ENCODE assay signal across 20 cellular contexts in the genomic region with DNA sequence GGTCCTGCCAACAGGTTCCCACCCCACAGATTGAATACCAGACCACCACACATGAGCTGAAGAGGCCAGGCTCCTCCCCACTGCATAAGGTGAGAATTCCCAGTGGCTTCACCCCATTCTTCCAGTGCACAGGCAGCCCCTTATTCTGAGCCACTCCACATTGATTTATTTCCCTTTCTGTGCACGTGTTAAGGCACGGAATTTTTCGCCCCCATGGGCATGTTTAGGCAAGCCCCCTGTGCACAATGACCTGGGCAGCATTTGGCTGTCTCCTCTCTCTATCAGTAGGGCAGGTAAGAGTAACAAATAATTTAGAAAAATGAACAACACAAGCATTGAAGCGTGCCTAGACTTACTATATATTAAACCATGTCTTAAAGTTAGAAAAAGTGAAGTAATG. TPM values are rescaled to one million over a fixed set of nuclear protein-coding genes. Genes with fewer than 3 reads are reported as not detected.
DNase-seq lines count a peak whose midpoint lies in the region; ATAC-seq, FAIRE-seq and TF ChIP-seq lines count a peak whose summit lies in the region.
"Had no signal": no experiment of that assay in that cellular context is flagged by ENCODE, and none has a peak within 500 bp of the region (broad histone marks: within the 10 kb centered on the region; RNA-seq: fewer than 3 reads in every experiment).

No MANE protein-coding gene starts in this region.

- H3K9me3 ChIP-seq in GM12878 (replicated peaks; ENCODE audit: control insufficient read depth, insufficient read depth, low read length) = no peaks in the 10 kb centered on the region
- no peaks in the 10 kb centered on the region for H3K9me3 ChIP-seq in HepG2 (ENCODE audit: low read length)
- H3K9me3 ChIP-seq: tibial artery had no signal

- no peak overlapping the region for H2AFZ ChIP-seq in GM12878 (ENCODE audit: control insufficient read depth, low read depth, low read length)
- H2AFZ ChIP-seq in HepG2 (ENCODE audit: low read length) = no peak overlapping the region

- H3K27me3 Mint-ChIP-seq in stimulated activated naive CD8-positive, alpha-beta T cell treated with anti-CD3 and anti-CD28 coated beads, Interleukin-15, Interleukin-2, amounts not matched to agents 100 ng/mL and 50 ng/mL, for 24 hours = no peaks in the 10 kb centered on the region
- H3K27me3 Mint-ChIP-seq in stimulated activated naive CD8-positive, alpha-beta T cell treated with anti-CD3 and anti-CD28 coated beads, Interleukin-15, amount 100 ng/mL, for 72 hours = no peaks in the 10 kb centered on the region
- H3K27me3 Mint-ChIP-seq: activated CD4-positive, alpha-beta T cell treated with anti-CD3 and anti-CD28 coated beads, Interleukin-2, amount 10 ng/mL, durations not matched to agents 24 days and 14 days; activated naive CD4-positive, alpha-beta T cell treated with anti-CD3 and anti-CD28 coated beads, Interleukin-2, amount 50 U/mL, for 24 hours; brain; CD4-positive, CD25-positive, alpha-beta regulatory T cell; T-cell had no signal

- no peaks in the 10 kb centered on the region for H3K27me3 ChIP-seq in GM12878 (replicated peaks in 1 of 2; ENCODE audit: control insufficient read depth in 2 of 2, insufficient read depth in 2 of 2, low read length in 1 of 2)
- H3K27me3 ChIP-seq in HepG2 (ENCODE audit: control insufficient read depth in 1 of 2, insufficient read depth in 2 of 2, low read length in 2 of 2) = no peaks in the 10 kb centered on the region
- H3K27me3 ChIP-seq: tibial artery had no signal

- 90% methylated on average over 4 of the region's 4 CpGs for WGBS in GM12878 (ENCODE audit: insufficient coverage, insufficient replicate concordance, low lambda C conversion rate, missing lambda C conversion rate)
- WGBS in HepG2 (ENCODE audit: low lambda C conversion rate) = 98% methylated on average over 4 of the region's 4 CpGs

- in situ Hi-C loops in GM12878 (cut with MboI) (no loop called here), HepG2 (cut with HindIII; ENCODE audit: extremely low pct_ligation_motif_present, low pct_unique_long_range_greater_than_20kb) (no loop called here)

- no peak for FAIRE-seq in GM12878 (lab: Jason Lieb, UNC)
- FAIRE-seq in HepG2 (lab: Jason Lieb, UNC) = no peak
- FAIRE-seq: endometrium, G401.6 had no signal

- peaks cover 34% of the 10 kb centered on the region for H3K4me1 Mint-ChIP-seq in stimulated activated naive CD8-positive, alpha-beta T cell treated with anti-CD3 and anti-CD28 coated beads, Interleukin-15, Interleukin-2, amounts not matched to agents 100 ng/mL and 50 ng/mL, for 24 hours (ENCODE audit: low read depth)
- H3K4me1 Mint-ChIP-seq in stimulated activated naive CD8-positive, alpha-beta T cell treated with anti-CD3 and anti-CD28 coated beads, Interleukin-15, amount 100 ng/mL, for 72 hours = peaks cover 28% of the 10 kb centered on the region

- H3K9ac ChIP-seq in GM12878 (ENCODE audit: control insufficient read depth, insufficient read depth, low read length) (no peak overlapping the region; the same call in 1 of the 2 replicates), HepG2 (ENCODE audit: insufficient read depth, low read depth, low read length) (no peak overlapping the region)

- peak overlapping the region; percentile 56 for H3K27ac Mint-ChIP-seq in stimulated activated naive CD8-positive, alpha-beta T cell treated with anti-CD3 and anti-CD28 coated beads, Interleukin-15, Interleukin-2, amounts not matched to agents 100 ng/mL and 50 ng/mL, for 24 hours
- H3K27ac Mint-ChIP-seq in stimulated activated naive CD8-positive, alpha-beta T cell treated with anti-CD3 and anti-CD28 coated beads, Interleukin-15, amount 100 ng/mL, for 72 hours = peak overlapping the region in 1 of 2 donors; percentile 79
- H3K27ac Mint-ChIP-seq: activated CD4-positive, alpha-beta T cell treated with anti-CD3 and anti-CD28 coated beads, Interleukin-2, amount 10 ng/mL, durations not matched to agents 24 days and 14 days; CD4-positive, CD25-positive, alpha-beta regulatory T cell had no signal

- no peak for ATAC-seq in stimulated activated naive CD8-positive, alpha-beta T cell treated with anti-CD3 and anti-CD28 coated beads, Interleukin-15, amount 100 ng/mL, for 72 hours
- ATAC-seq in GM12878 = no peak; the same call in 2 of the 3 replicates
- ATAC-seq in HepG2 = no peak
- ATAC-seq: T-cell had no signal

- SMC1A ChIA-PET in GM12878 (lab: Charles Lee; ENCODE audit: uncharacterized antibody, unreplicated experiment) = interaction anchor here (1.0 to 3.0 kb wide), 3 partner anchors 9 to 31 kb away, joined by 3 to 14 read pairs (median 5); a partner anchor contains a TSS

- CTCF ChIA-PET in GM12878 (lab: Yijun Ruan, JAX) = interaction anchor here (1.2 kb wide), 1 partner anchor 10 kb away, joined by 4 read pairs; no protein-coding TSS in a partner anchor
- CTCF ChIA-PET in HepG2 (lab: Yijun Ruan, JAX; ENCODE audit: low intra/inter-chr PET ratio, low total read pairs) = no interaction called here

- BruUV-seq in GM12878 (replicated peaks; lab: Mats Ljungman, UMichigan) = no TSS peak
- BruUV-seq in HepG2 (replicated peaks; lab: Mats Ljungman, UMichigan) = no TSS peak

- H3K9me3 Mint-ChIP-seq in stimulated activated naive CD8-positive, alpha-beta T cell treated with anti-CD3 and anti-CD28 coated beads, Interleukin-15, Interleukin-2, amounts not matched to agents 100 ng/mL and 50 ng/mL, for 24 hours = no peaks in the 10 kb centered on the region
- H3K9me3 Mint-ChIP-seq in stimulated activated naive CD8-positive, alpha-beta T cell treated with anti-CD3 and anti-CD28 coated beads, Interleukin-15, amount 100 ng/mL, for 72 hours = no peaks in the 10 kb centered on the region
- H3K9me3 Mint-ChIP-seq: activated CD4-positive, alpha-beta T cell treated with anti-CD3 and anti-CD28 coated beads, Interleukin-2, amount 10 ng/mL, durations not matched to agents 24 days and 14 days; activated naive CD4-positive, alpha-beta T cell treated with anti-CD3 and anti-CD28 coated beads, Interleukin-2, amount 50 U/mL, for 24 hours; CD4-positive, CD25-positive, alpha-beta regulatory T cell; T-cell had no signal

- peaks cover 22% of the 10 kb centered on the region; the same call in 1 of the 2 replicates for H3K4me1 ChIP-seq in GM12878 (ENCODE audit: control insufficient read depth, insufficient read depth, low read length)
- H3K4me1 ChIP-seq in HepG2 (ENCODE audit: insufficient read depth, low read length) = no peaks in the 10 kb centered on the region

- H3K27ac ChIP-seq in GM12878 (ENCODE audit: control insufficient read depth, insufficient read depth) (peak overlapping the region; percentile 72), HepG2 (ENCODE audit: extremely low read length, insufficient read depth, low read length) (no peak overlapping the region)
- H3K27ac ChIP-seq: tibial artery had no signal

- intact Hi-C loops in GM12878 (cut with micrococcal nuclease; ENCODE audit: unreplicated experiment) (no loop called here), HepG2 (cut with micrococcal nuclease; ENCODE audit: unreplicated experiment) (no loop called here)

- TF ChIP-seq POLR2A in GM12878 (IDR thresholded peaks at IDR 0.05; ENCODE audit: low read depth, low read length) (no peak), HepG2 (IDR thresholded peaks at IDR 0.05; ENCODE audit: insufficient read depth in 1 of 2, low read depth in 2 of 2, low read length in 2 of 2) (no peak)

- TF ChIP-seq CTCF in GM12878 (IDR thresholded peaks at IDR 0.05 in 2 of 3, conservative IDR thresholded peaks at IDR 0.05 in 1 of 3; ENCODE audit: control insufficient read depth in 2 of 3, extremely low read depth in 1 of 3, insufficient read depth in 1 of 3, low read depth in 3 of 3, low read length in 3 of 3) (no peak), HepG2 (CRISPR knock-in tag; IDR thresholded peaks at IDR 0.05) (no peak)

- TF ChIP-seq EP300 in GM12878 (IDR thresholded peaks at IDR 0.05; ENCODE audit: borderline replicate concordance in 1 of 2, control insufficient read depth in 1 of 2, low read depth in 2 of 2, low read length in 2 of 2) = no peak
- no peak for TF ChIP-seq EP300 in HepG2 (IDR thresholded peaks at IDR 0.05; ENCODE audit: low read depth in 2 of 2, low read length in 2 of 2)
- TF ChIP-seq EP300 in HepG2 (CRISPR knock-in tag; IDR thresholded peaks at IDR 0.05; ENCODE audit: borderline replicate concordance) = no peak

- no peaks in the 10 kb centered on the region; the same call in 1 of the 2 replicates for H3K79me2 ChIP-seq in GM12878 (ENCODE audit: control insufficient read depth, insufficient read depth, low read length)
- H3K79me2 ChIP-seq in HepG2 (ENCODE audit: insufficient read depth, low read length) = no peaks in the 10 kb centered on the region

- TF ChIP-seq RAD21 in GM12878 (IDR thresholded peaks at IDR 0.05; ENCODE audit: insufficient read depth, low read depth, low read length) = no peak
- TF ChIP-seq RAD21 in HepG2 (CRISPR knock-in tag; IDR thresholded peaks at IDR 0.05) = no peak

- no peak overlapping the region for H3K4me3 Mint-ChIP-seq in stimulated activated naive CD8-positive, alpha-beta T cell treated with anti-CD3 and anti-CD28 coated beads, Interleukin-15, Interleukin-2, amounts not matched to agents 100 ng/mL and 50 ng/mL, for 24 hours
- H3K4me3 Mint-ChIP-seq in stimulated activated naive CD8-positive, alpha-beta T cell treated with anti-CD3 and anti-CD28 coated beads, Interleukin-15, amount 100 ng/mL, for 72 hours = no peak overlapping the region
- H3K4me3 Mint-ChIP-seq: activated CD4-positive, alpha-beta T cell treated with anti-CD3 and anti-CD28 coated beads, Interleukin-2, amount 10 ng/mL, durations not matched to agents 24 days and 14 days; activated naive CD4-positive, alpha-beta T cell treated with anti-CD3 and anti-CD28 coated beads, Interleukin-2, amount 50 U/mL, for 24 hours; brain; CD4-positive, CD25-positive, alpha-beta regulatory T cell; T-cell had no signal

- H3K4me3 ChIP-seq in GM12878 (no peak overlapping the region), HepG2 (replicated peaks in 1 of 3; ENCODE audit: insufficient read depth in 1 of 3, low read depth in 2 of 3, low read length in 3 of 3) (no peak overlapping the region)
- H3K4me3 ChIP-seq: tibial artery had no signal

- no peak for DNase-seq in stimulated activated naive CD8-positive, alpha-beta T cell treated with anti-CD3 and anti-CD28 coated beads, Interleukin-15, amount 100 ng/mL, for 72 hours
- no peak for DNase-seq in GM12878 (ENCODE audit: low read depth, low spot score)
- DNase-seq in NOMO-1 treated with dmso at 0.1 percent for 144 hours (lab: John Stamatoyannopoulos, UW; ENCODE audit: unreplicated experiment) = no peak
- DNase-seq in stimulated activated CD4-positive, alpha-beta T cell treated with anti-CD3 and anti-CD28 coated beads, Interleukin-2, amount 100 ng/mL, for 24 hours = no peak
- no peak for DNase-seq in HepG2 (ENCODE audit: low spot score)
- DNase-seq: activated CD4-positive, alpha-beta T cell treated with anti-CD3 and anti-CD28 coated beads, Interleukin-2, amount 10 ng/mL, durations not matched to agents 24 days and 14 days; cortex of kidney; DMS 273 treated with DMSO at 0.1 percent for 48 hours; GOT3; NCI-H2171 treated with DMSO at 0.1 percent for 48 hours; NCI-H69; SIG-M5; T-cell; tibial artery had no signal

- H4K20me1 ChIP-seq in GM12878 (ENCODE audit: control insufficient read depth, insufficient read depth) (no peaks in the 10 kb centered on the region), HepG2 (ENCODE audit: insufficient read depth, low read length) (no peaks in the 10 kb centered on the region)

- H3K36me3 Mint-ChIP-seq in stimulated activated naive CD8-positive, alpha-beta T cell treated with anti-CD3 and anti-CD28 coated beads, Interleukin-15, Interleukin-2, amounts not matched to agents 100 ng/mL and 50 ng/mL, for 24 hours (ENCODE audit: low read depth) = peaks cover 60% of the 10 kb centered on the region

- peak overlapping the region; percentile 59; the same call in 1 of the 2 replicates for H3K4me2 ChIP-seq in GM12878 (ENCODE audit: control insufficient read depth, insufficient read depth)
- H3K4me2 ChIP-seq in HepG2 (ENCODE audit: low read depth, low read length) = no peak overlapping the region

- RAD21 ChIA-PET in GM12878 (lab: Charles Lee; ENCODE audit: unreplicated experiment) = no interaction called here

- H3K36me3 ChIP-seq in GM12878 (ENCODE audit: control insufficient read depth in 2 of 2, insufficient read depth in 2 of 2, low read length in 1 of 2) (peaks cover 0 to 5% of the 10 kb centered on the region in 2 experiments; a peak in 1 of 4 replicates), HepG2 (replicated peaks in 1 of 2; ENCODE audit: control insufficient read depth in 1 of 2, insufficient read depth in 2 of 2, low read length in 2 of 2) (peaks cover 7 to 34% of the 10 kb centered on the region in 2 experiments)

- POLR2A ChIA-PET in GM12878 (lab: Charles Lee) = no interaction called here
- POLR2A ChIA-PET in HepG2 (lab: Yijun Ruan, JAX) = no interaction called here

RNA-seq across cellular contexts. Expression of a gene that starts 15.2 kb away (rescaled TPM):
- 1.0 and 1.5 TPM in 2 replicates for total RNA-seq in GM12878 (2013; cell fraction: nucleolus; rRNA removed)
- total RNA-seq in GM12878 (2014; rRNA removed) (13.5 and 16.5 TPM in 2 replicates), GM12878 (2014; rRNA removed; fragmentation: Illumina TruSeq; extraction: Trizol) (25.8 TPM in 2 replicates), GM12878 (2021) (14.1 and 16.0 TPM in 2 replicates), HepG2 (2016; rRNA removed; fragmentation: Illumina TruSeq; extraction: Trizol) (10.7 and 15.5 TPM in 2 replicates)
- polyA plus RNA-seq in GM12878 (2011; ENCODE audit: low read depth) = 5.6 TPM
- polyA plus RNA-seq in GM12878 (2011; rRNA removed) (11.0 and 17.6 TPM in 2 replicates), GM12878 (2014; fragmentation: Illumina TruSeq; extraction: Trizol) (23.9 and 24.1 TPM in 2 replicates), GM12878 (2014; fragmentation: Nextera tagmentation; extraction: Ambion mirVana) (10 to 100 TPM; 37.8 to 50.8 TPM), GM12878 (2014; rRNA removed) (14.4 and 14.5 TPM in 2 replicates), GM12878 (2016; fragmentation: Nextera tagmentation; extraction: Ambion mirVana) (10 to 100 TPM; 60.2 to 67.6 TPM), HepG2 (2011; rRNA removed) (1.1 and 1.7 TPM in 2 replicates)
- 4.2 and 5.0 TPM in 2 replicates for polyA plus RNA-seq in GM12878 (2011; cell fraction: cytosol; rRNA removed)
- 2.5 and 2.9 TPM in 2 replicates for polyA plus RNA-seq in GM12878 (2011; cell fraction: nucleus; rRNA removed)
- polyA plus RNA-seq in GM12878 (2012) = 6.6 and 8.4 TPM in 2 replicates
- 1.6 TPM in 2 replicates for polyA minus RNA-seq in GM12878 (2011; rRNA and poly(A)+ RNA removed)
- polyA minus RNA-seq in GM12878 (2011; cell fraction: cytosol; rRNA and poly(A)+ RNA removed) = 1.9 and 4.0 TPM in 2 replicates
- 1.2 and 1.4 TPM in 2 replicates for polyA minus RNA-seq in GM12878 (2011; cell fraction: nucleus; rRNA and poly(A)+ RNA removed)
- 2.9 and 3.9 TPM in 2 replicates for total RNA-seq in HepG2 (2016; cell fraction: cytosol; rRNA removed; fragmentation: Illumina TruSeq; extraction: Trizol; ENCODE audit: low read depth)
- 11.3 and 16.1 TPM in 2 replicates for total RNA-seq in HepG2 (2016; cell fraction: insoluble cytoplasmic fraction; rRNA removed; fragmentation: Illumina TruSeq; extraction: Trizol)
- total RNA-seq in HepG2 (2016; cell fraction: membrane; rRNA removed; fragmentation: Illumina TruSeq; extraction: Trizol) = 5.9 and 6.0 TPM in 2 replicates
- total RNA-seq in HepG2 (2016; cell fraction: nucleus; rRNA removed; fragmentation: Illumina TruSeq; extraction: Trizol) = 3.0 and 4.8 TPM in 2 replicates
- polyA plus RNA-seq in HepG2 (2011; cell fraction: cytosol; rRNA removed) = 0.86 and 1.00 TPM in 2 replicates
- polyA plus RNA-seq in HepG2 (2011; cell fraction: nucleus; rRNA removed) = 0.16 and 0.29 TPM in 2 replicates
- polyA plus RNA-seq in HepG2 (2012) = 2.6 and 3.1 TPM in 2 replicates
- 2.3 and 2.8 TPM in 2 replicates for polyA plus RNA-seq in HepG2 (2016; cell fraction: cytosol; fragmentation: Illumina TruSeq; extraction: Trizol; ENCODE audit: low read depth)
- 18.6 and 20.3 TPM in 2 replicates for polyA plus RNA-seq in HepG2 (2016; cell fraction: insoluble cytoplasmic fraction; fragmentation: Illumina TruSeq; extraction: Trizol; ENCODE audit: low read depth)
- 5.1 and 5.8 TPM in 2 replicates for polyA plus RNA-seq in HepG2 (2016; cell fraction: membrane; fragmentation: Illumina TruSeq; extraction: Trizol; ENCODE audit: low read depth)
- 8.8 and 10.1 TPM in 2 replicates for polyA plus RNA-seq in HepG2 (2016; cell fraction: nucleus; fragmentation: Illumina TruSeq; extraction: Trizol; ENCODE audit: insufficient read depth, low read depth)
- polyA minus RNA-seq in HepG2 (2011; rRNA and poly(A)+ RNA removed; ENCODE audit: low replicate concordance) = 0.32 and 7.6 TPM in 2 replicates
- 1.1 and 1.8 TPM in 2 replicates for polyA minus RNA-seq in HepG2 (2011; cell fraction: cytosol; rRNA and poly(A)+ RNA removed)
- 0.39 TPM in 1 of 2 replicates, not detected in the other for polyA minus RNA-seq in HepG2 (2011; cell fraction: nucleus; rRNA and poly(A)+ RNA removed)

RNA-seq across cellular contexts. Expression of a gene that starts 34.4 kb away (rescaled TPM):
- total RNA-seq in GM12878 (2013; cell fraction: nucleolus; rRNA removed) = 64.9 and 68.6 TPM in 2 replicates
- total RNA-seq in GM12878 (2014; rRNA removed) (21.9 and 24.8 TPM in 2 replicates), GM12878 (2014; rRNA removed; fragmentation: Illumina TruSeq; extraction: Trizol) (22.3 and 23.3 TPM in 2 replicates), GM12878 (2021) (16.4 and 19.1 TPM in 2 replicates), HepG2 (2016; rRNA removed; fragmentation: Illumina TruSeq; extraction: Trizol) (40.1 and 48.2 TPM in 2 replicates)
- 10.3 TPM for polyA plus RNA-seq in GM12878 (2011; ENCODE audit: low read depth)
- polyA plus RNA-seq in GM12878 (2011; rRNA removed) (30.9 and 39.6 TPM in 2 replicates), GM12878 (2014; fragmentation: Illumina TruSeq; extraction: Trizol) (17.1 and 22.3 TPM in 2 replicates), GM12878 (2014; fragmentation: Nextera tagmentation; extraction: Ambion mirVana) (10 to 100 TPM; 19.9 to 25.6 TPM), GM12878 (2014; rRNA removed) (13.4 and 18.5 TPM in 2 replicates), GM12878 (2016; fragmentation: Nextera tagmentation; extraction: Ambion mirVana) (10 to 100 TPM; 29.3 to 30.2 TPM), HepG2 (2011; rRNA removed) (29.8 and 41.8 TPM in 2 replicates)
- 14.9 and 21.4 TPM in 2 replicates for polyA plus RNA-seq in GM12878 (2011; cell fraction: cytosol; rRNA removed)
- 31.7 and 38.6 TPM in 2 replicates for polyA plus RNA-seq in GM12878 (2011; cell fraction: nucleus; rRNA removed)
- 10.5 and 14.3 TPM in 2 replicates for polyA plus RNA-seq in GM12878 (2012)
- 35.2 and 37.8 TPM in 2 replicates for polyA minus RNA-seq in GM12878 (2011; rRNA and poly(A)+ RNA removed)
- 8.8 and 12.9 TPM in 2 replicates for polyA minus RNA-seq in GM12878 (2011; cell fraction: cytosol; rRNA and poly(A)+ RNA removed)
- polyA minus RNA-seq in GM12878 (2011; cell fraction: nucleus; rRNA and poly(A)+ RNA removed) = 34.1 and 45.8 TPM in 2 replicates
- 18.6 and 20.9 TPM in 2 replicates for total RNA-seq in HepG2 (2016; cell fraction: cytosol; rRNA removed; fragmentation: Illumina TruSeq; extraction: Trizol; ENCODE audit: low read depth)
- total RNA-seq in HepG2 (2016; cell fraction: insoluble cytoplasmic fraction; rRNA removed; fragmentation: Illumina TruSeq; extraction: Trizol) = 39.7 and 47.9 TPM in 2 replicates
- 16.2 and 19.4 TPM in 2 replicates for total RNA-seq in HepG2 (2016; cell fraction: membrane; rRNA removed; fragmentation: Illumina TruSeq; extraction: Trizol)
- total RNA-seq in HepG2 (2016; cell fraction: nucleus; rRNA removed; fragmentation: Illumina TruSeq; extraction: Trizol) = 50.6 and 51.0 TPM in 2 replicates
- polyA plus RNA-seq in HepG2 (2011; cell fraction: cytosol; rRNA removed) = 18.7 and 24.1 TPM in 2 replicates
- 39.0 and 45.7 TPM in 2 replicates for polyA plus RNA-seq in HepG2 (2011; cell fraction: nucleus; rRNA removed)
- 17.3 and 25.5 TPM in 2 replicates for polyA plus RNA-seq in HepG2 (2012)
- 2.6 and 3.1 TPM in 2 replicates for polyA plus RNA-seq in HepG2 (2016; cell fraction: cytosol; fragmentation: Illumina TruSeq; extraction: Trizol; ENCODE audit: low read depth)
- polyA plus RNA-seq in HepG2 (2016; cell fraction: insoluble cytoplasmic fraction; fragmentation: Illumina TruSeq; extraction: Trizol; ENCODE audit: low read depth) = 30.8 and 33.3 TPM in 2 replicates
- polyA plus RNA-seq in HepG2 (2016; cell fraction: membrane; fragmentation: Illumina TruSeq; extraction: Trizol; ENCODE audit: low read depth) = 4.5 and 6.2 TPM in 2 replicates
- polyA plus RNA-seq in HepG2 (2016; cell fraction: nucleus; fragmentation: Illumina TruSeq; extraction: Trizol; ENCODE audit: insufficient read depth, low read depth) = 31.5 and 34.2 TPM in 2 replicates
- polyA minus RNA-seq in HepG2 (2011; rRNA and poly(A)+ RNA removed; ENCODE audit: low replicate concordance) = 29.9 and 45.1 TPM in 2 replicates
- polyA minus RNA-seq in HepG2 (2011; cell fraction: cytosol; rRNA and poly(A)+ RNA removed) = 24.9 and 29.2 TPM in 2 replicates
- 147 and 189 TPM in 2 replicates for polyA minus RNA-seq in HepG2 (2011; cell fraction: nucleus; rRNA and poly(A)+ RNA removed)

RNA-seq across cellular contexts. Expression of a gene that starts 34.5 kb away (rescaled TPM):
- 22.7 and 24.1 TPM in 2 replicates for total RNA-seq in GM12878 (2013; cell fraction: nucleolus; rRNA removed)
- 31.8 and 34.2 TPM in 2 replicates for total RNA-seq in GM12878 (2014; rRNA removed)
- total RNA-seq in GM12878 (2014; rRNA removed; fragmentation: Illumina TruSeq; extraction: Trizol) = 28.7 and 29.6 TPM in 2 replicates
- total RNA-seq in GM12878 (2021) = 22.5 TPM in 2 replicates
- polyA plus RNA-seq in GM12878 (2011; ENCODE audit: low read depth) = 14.0 TPM
- polyA plus RNA-seq in GM12878 (2011; rRNA removed) = 29.3 and 42.3 TPM in 2 replicates
- 12.5 TPM in 2 replicates for polyA plus RNA-seq in GM12878 (2011; cell fraction: cytosol; rRNA removed)
- polyA plus RNA-seq in GM12878 (2011; cell fraction: nucleus; rRNA removed) = 8.4 and 9.6 TPM in 2 replicates
- polyA plus RNA-seq in GM12878 (2012) = 25.3 and 26.7 TPM in 2 replicates
- polyA plus RNA-seq in GM12878 (2014; fragmentation: Illumina TruSeq; extraction: Trizol) = 31.2 and 37.6 TPM in 2 replicates
- polyA plus RNA-seq in GM12878 (2014; fragmentation: Nextera tagmentation; extraction: Ambion mirVana) = 10 to 100 TPM; 14.1 to 22.3 TPM
- 22.4 and 30.4 TPM in 2 replicates for polyA plus RNA-seq in GM12878 (2014; rRNA removed)
- 10 to 100 TPM; 47.8 to 52.2 TPM for polyA plus RNA-seq in GM12878 (2016; fragmentation: Nextera tagmentation; extraction: Ambion mirVana)
- 7.5 and 12.1 TPM in 2 replicates for polyA minus RNA-seq in GM12878 (2011; rRNA and poly(A)+ RNA removed)
- polyA minus RNA-seq in GM12878 (2011; cell fraction: cytosol; rRNA and poly(A)+ RNA removed) = 4.0 and 6.8 TPM in 2 replicates
- 7.7 and 10.8 TPM in 2 replicates for polyA minus RNA-seq in GM12878 (2011; cell fraction: nucleus; rRNA and poly(A)+ RNA removed)
- 66.7 and 88.4 TPM in 2 replicates for total RNA-seq in HepG2 (2016; rRNA removed; fragmentation: Illumina TruSeq; extraction: Trizol)
- total RNA-seq in HepG2 (2016; cell fraction: cytosol; rRNA removed; fragmentation: Illumina TruSeq; extraction: Trizol; ENCODE audit: low read depth) = 41.6 and 47.7 TPM in 2 replicates
- 65.1 and 91.1 TPM in 2 replicates for total RNA-seq in HepG2 (2016; cell fraction: insoluble cytoplasmic fraction; rRNA removed; fragmentation: Illumina TruSeq; extraction: Trizol)
- 112 and 119 TPM in 2 replicates for total RNA-seq in HepG2 (2016; cell fraction: membrane; rRNA removed; fragmentation: Illumina TruSeq; extraction: Trizol)
- total RNA-seq in HepG2 (2016; cell fraction: nucleus; rRNA removed; fragmentation: Illumina TruSeq; extraction: Trizol) = 68.6 and 77.0 TPM in 2 replicates
- 58.1 and 87.3 TPM in 2 replicates for polyA plus RNA-seq in HepG2 (2011; rRNA removed)
- 57.8 and 60.2 TPM in 2 replicates for polyA plus RNA-seq in HepG2 (2011; cell fraction: cytosol; rRNA removed)
- 28.1 and 29.3 TPM in 2 replicates for polyA plus RNA-seq in HepG2 (2011; cell fraction: nucleus; rRNA removed)
- polyA plus RNA-seq in HepG2 (2012) = 66.0 and 89.9 TPM in 2 replicates
- 50.1 and 55.2 TPM in 2 replicates for polyA plus RNA-seq in HepG2 (2016; cell fraction: cytosol; fragmentation: Illumina TruSeq; extraction: Trizol; ENCODE audit: low read depth)
- polyA plus RNA-seq in HepG2 (2016; cell fraction: insoluble cytoplasmic fraction; fragmentation: Illumina TruSeq; extraction: Trizol; ENCODE audit: low read depth) = 64.2 and 67.3 TPM in 2 replicates
- polyA plus RNA-seq in HepG2 (2016; cell fraction: membrane; fragmentation: Illumina TruSeq; extraction: Trizol; ENCODE audit: low read depth) = 86.7 and 93.1 TPM in 2 replicates
- polyA plus RNA-seq in HepG2 (2016; cell fraction: nucleus; fragmentation: Illumina TruSeq; extraction: Trizol; ENCODE audit: insufficient read depth, low read depth) = 97.5 and 99.1 TPM in 2 replicates
- polyA minus RNA-seq in HepG2 (2011; rRNA and poly(A)+ RNA removed; ENCODE audit: low replicate concordance) = 8.7 and 20.3 TPM in 2 replicates
- polyA minus RNA-seq in HepG2 (2011; cell fraction: cytosol; rRNA and poly(A)+ RNA removed) = 55.7 and 61.4 TPM in 2 replicates
- 43.9 and 44.5 TPM in 2 replicates for polyA minus RNA-seq in HepG2 (2011; cell fraction: nucleus; rRNA and poly(A)+ RNA removed)
